Comparison of ENCODE assay signal across 8 cellular contexts in the genomic region with DNA sequence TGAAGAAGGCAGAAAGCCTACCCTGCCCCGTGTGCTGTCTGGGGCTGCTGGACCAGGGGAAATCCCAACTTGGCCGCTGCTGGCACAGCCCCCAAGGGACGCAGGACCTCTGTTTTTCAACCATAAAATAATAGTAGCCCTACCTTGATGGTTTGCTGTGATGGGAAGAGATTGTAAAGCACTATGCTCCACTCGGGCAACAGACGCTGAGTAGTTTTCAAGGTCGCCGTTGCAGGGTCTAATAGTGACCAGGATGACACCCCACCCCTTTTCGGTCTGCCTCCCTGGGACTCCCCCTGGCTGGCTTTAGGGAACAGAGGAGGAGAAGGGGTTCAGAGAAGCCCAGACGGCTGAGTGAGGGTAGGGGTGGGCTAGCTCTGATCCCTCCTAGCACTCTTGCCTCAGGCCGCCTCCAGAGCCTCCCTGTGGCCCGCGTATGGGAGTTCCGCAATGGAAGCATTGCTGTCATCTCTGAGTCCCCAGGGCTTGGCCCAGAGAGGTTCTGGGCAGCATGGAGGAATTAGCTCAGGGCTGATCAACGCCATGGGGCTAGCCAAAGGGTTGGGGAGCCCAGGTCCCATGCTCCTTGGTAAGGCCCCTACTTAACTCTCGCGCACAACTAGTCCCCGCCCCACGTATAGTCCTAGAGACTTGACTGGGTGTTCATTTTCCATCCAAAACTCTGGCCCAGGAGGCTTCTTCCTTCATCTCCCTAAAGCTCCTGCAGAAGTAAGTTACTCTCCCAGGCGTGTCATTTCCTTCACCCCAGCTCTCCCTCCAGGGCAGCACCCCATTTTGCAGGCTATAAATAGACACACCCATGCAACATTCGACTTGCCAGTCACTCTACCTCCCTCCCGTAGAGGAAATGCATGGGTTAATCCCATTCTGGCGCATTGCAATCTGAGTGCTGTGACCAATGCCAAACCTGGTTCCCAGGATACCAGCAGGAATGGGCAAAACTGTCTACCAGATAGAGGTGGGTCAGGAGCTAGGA. TPM values are rescaled to one million over a fixed set of nuclear protein-coding genes. Genes with fewer than 3 reads are reported as not detected.
DNase-seq lines count a peak whose midpoint lies in the region; ATAC-seq, FAIRE-seq and TF ChIP-seq lines count a peak whose summit lies in the region.

No MANE protein-coding gene starts in this region.

- TF ChIP-seq CTCF in fibroblast of villous mesenchyme (IDR thresholded peaks at IDR 0.05; ENCODE audit: insufficient read depth, low read depth, low read length): no peak

- H3K9me3 Mint-ChIP-seq in activated CD8-positive, alpha-beta T cell treated with anti-CD3 and anti-CD28 coated beads, Interleukin-2, amount 10 ng/mL, durations not matched to agents 7 days and 5 days (ENCODE audit: insufficient read depth): no peaks in the 10 kb centered on the region

- POLR2A ChIA-PET in activated CD8-positive, alpha-beta T cell treated with anti-CD3 and anti-CD28 coated beads, Interleukin-2, amount 10 ng/mL, durations not matched to agents 7 days and 5 days (lab: Charles Lee): interaction anchor here (0.5 to 22.6 kb wide), 16 partner anchors 3 to 296 kb away, joined by 3 to 720 read pairs (median 55); partner anchors contain the start of genes IRF1 and SLC22A5

- H3K27ac Mint-ChIP-seq in activated CD8-positive, alpha-beta T cell treated with anti-CD3 and anti-CD28 coated beads, Interleukin-2, amount 10 ng/mL, durations not matched to agents 7 days and 5 days: peak overlapping the region; percentile 97

- FAIRE-seq in GM19239 (lab: Jason Lieb, UNC) (peak; percentile 90), HTR-8/SVneo (lab: Jason Lieb, UNC) (no peak)

- intact Hi-C loops in sciatic nerve (cut with DNase I): no loop called here

- peak overlapping the region; percentile 51 for H3K4me3 ChIP-seq in fibroblast of villous mesenchyme (ENCODE audit: low read depth, low read length)

- peak overlapping the region; percentile 85 for H3K4me3 Mint-ChIP-seq in activated CD8-positive, alpha-beta T cell treated with anti-CD3 and anti-CD28 coated beads, Interleukin-2, amount 10 ng/mL, durations not matched to agents 7 days and 5 days

- CTCF ChIA-PET in activated CD8-positive, alpha-beta T cell treated with anti-CD3 and anti-CD28 coated beads, Interleukin-2, amount 10 ng/mL, durations not matched to agents 7 days and 5 days (lab: Charles Lee): interaction anchor here (0.8 to 6.1 kb wide), 14 partner anchors 9 to 105 kb away, joined by 3 to 52 read pairs (median 10); no protein-coding TSS in a partner anchor

- DNase-seq in GM19239 (ENCODE audit: insufficient read length, low spot score): no peak
- DNase-seq in activated CD8-positive, alpha-beta T cell treated with anti-CD3 and anti-CD28 coated beads, Interleukin-2, amount 10 ng/mL, durations not matched to agents 7 days and 5 days: peak; percentile 49
- DNase-seq in fibroblast of villous mesenchyme (ENCODE audit: low read depth): no peak
- DNase-seq in sciatic nerve (ENCODE audit: low spot score): peak; percentile 58
- DNase-seq in GM19240 (ENCODE audit: insufficient read length, low spot score): no peak
- DNase-seq in HTR-8/SVneo (ENCODE audit: insufficient read length, low spot score): no peak
- no peak for DNase-seq in HCEC 1CT

- no peaks in the 10 kb centered on the region for H3K27me3 Mint-ChIP-seq in activated CD8-positive, alpha-beta T cell treated with anti-CD3 and anti-CD28 coated beads, Interleukin-2, amount 10 ng/mL, durations not matched to agents 7 days and 5 days (ENCODE audit: low read depth)

- peak; percentile 18 for ATAC-seq in HG03108 (IDR thresholded peaks at IDR 0.05; ENCODE audit: unreplicated experiment)
- ATAC-seq in activated CD8-positive, alpha-beta T cell treated with anti-CD3 and anti-CD28 coated beads, Interleukin-2, amount 10 ng/mL, durations not matched to agents 7 days and 5 days: peak; percentile 2
- ATAC-seq in sciatic nerve: no peak

- peaks cover 58% of the 10 kb centered on the region for H3K4me1 Mint-ChIP-seq in activated CD8-positive, alpha-beta T cell treated with anti-CD3 and anti-CD28 coated beads, Interleukin-2, amount 10 ng/mL, durations not matched to agents 7 days and 5 days (ENCODE audit: low read depth)

- peaks cover 34% of the 10 kb centered on the region for H3K36me3 Mint-ChIP-seq in activated CD8-positive, alpha-beta T cell treated with anti-CD3 and anti-CD28 coated beads, Interleukin-2, amount 10 ng/mL, durations not matched to agents 7 days and 5 days (ENCODE audit: low read depth)

RNA-seq across cellular contexts. Expression of gene IRF1, which starts 1.1 kb away (rescaled TPM):
- total RNA-seq in activated CD8-positive, alpha-beta T cell treated with anti-CD3 and anti-CD28 coated beads, Interleukin-2, amount 10 ng/mL, durations not matched to agents 7 days and 5 days: 100 to 1,000 TPM; 221 to 228 TPM
- total RNA-seq in fibroblast of villous mesenchyme: 27.1 and 56.6 TPM in 2 replicates
- 52.2 TPM for total RNA-seq in sciatic nerve

RNA-seq across cellular contexts. Expression of gene IL5, which starts 51.7 kb away (rescaled TPM):
- under 1 TPM in 1 of 2 experiments, not detected in 1; 0.71 TPM for total RNA-seq in activated CD8-positive, alpha-beta T cell treated with anti-CD3 and anti-CD28 coated beads, Interleukin-2, amount 10 ng/mL, durations not matched to agents 7 days and 5 days
- total RNA-seq in fibroblast of villous mesenchyme: not detected in 2 replicates
- not detected for total RNA-seq in sciatic nerve

Comparison
In these comparisons a context has a peak if more than half of its experiments do, and no peak if none do; other contexts are left out.
1. DNase-seq: peak in activated CD8-positive, alpha-beta T cell treated with anti-CD3 and anti-CD28 coated beads, Interleukin-2, amount 10 ng/mL, durations not matched to agents 7 days and 5 days (single experiment) and sciatic nerve (single experiment); none in GM19239 (single experiment), fibroblast of villous mesenchyme (single experiment), GM19240 (single experiment), HTR-8/SVneo (single experiment) and HCEC 1CT (single experiment).